ENCODE assay signal across 12 cellular contexts in the genomic region with DNA sequence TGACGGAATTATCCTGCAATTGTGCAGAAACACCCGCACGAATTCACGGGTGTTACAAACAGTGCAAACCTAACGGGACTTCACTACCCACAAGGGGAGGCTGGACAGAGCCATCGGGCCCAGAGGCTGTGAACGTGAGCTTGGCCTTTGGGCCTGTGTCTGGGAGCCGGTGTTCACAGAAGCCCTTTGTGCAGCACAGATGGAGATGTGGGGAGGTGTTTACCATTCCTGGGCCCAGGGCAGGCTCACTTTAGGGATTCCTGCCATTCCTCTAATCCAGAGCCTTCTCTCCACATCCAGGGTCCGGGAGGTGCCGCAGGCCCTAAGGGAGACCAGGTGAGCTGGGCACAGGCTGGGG. TPM values are rescaled to one million over a fixed set of nuclear protein-coding genes. Genes with fewer than 3 reads are reported as not detected.
DNase-seq lines count a peak whose midpoint lies in the region; ATAC-seq and TF ChIP-seq lines count a peak whose summit lies in the region.
"Had no signal": no experiment of that assay in that cellular context is flagged by ENCODE, and none has a peak within 500 bp of the region (broad histone marks: within the 10 kb centered on the region; RNA-seq: fewer than 3 reads in every experiment).

No MANE protein-coding gene starts in this region.

- intact Hi-C loops in sigmoid colon (cut with DNase I): no loop called here

- 27 to 75% methylated on average over 10 of the region's 10 CpGs for WGBS in sigmoid colon, 2 donors

- H3K9me3 ChIP-seq in SK-N-MC (ENCODE audit: low read depth, low read length) (no peaks in the 10 kb centered on the region), sigmoid colon (no peaks in the 10 kb centered on the region)
- H3K9me3 ChIP-seq: Peyer's patch had no signal

- H3K36me3 ChIP-seq in SK-N-MC (ENCODE audit: insufficient read depth, low read length) (no peaks in the 10 kb centered on the region; the same call in 1 of the 2 replicates), sigmoid colon (no peaks in the 10 kb centered on the region)
- H3K36me3 ChIP-seq: Peyer's patch had no signal

- H3K9ac ChIP-seq in SK-N-MC (ENCODE audit: insufficient read length): peak overlapping the region; percentile 41

- DNase-seq in GM13976 (ENCODE audit: low spot score) (peak; percentile 28), SK-N-MC (ENCODE audit: low read depth, low spot score) (no peak), islet precursor cell (peak; percentile 78), sigmoid colon (no peak), NCI-H146 treated with DMSO at 0.1 percent for 48 hours (lab: John Stamatoyannopoulos, UW; ENCODE audit: unreplicated experiment) (no peak), NCI-H82 (lab: John Stamatoyannopoulos, UW) (no peak), HCEC 1CT (no peak)
- DNase-seq: activated CD4-positive, alpha-beta memory T cell treated with anti-CD3 and anti-CD28 coated beads, Interleukin-2, amount 10 ng/mL, durations not matched to agents 7 days and 5 days; activated gamma-delta T cell treated with Interleukin-2 at 50 U/mL for 16 hours; stimulated activated naive CD8-positive, alpha-beta T cell treated with anti-CD3 and anti-CD28 coated beads, Interleukin-15, amount 100 ng/mL, for 72 hours had no signal

- no peak for TF ChIP-seq CTCF in GM13976 (IDR thresholded peaks at IDR 0.05; ENCODE audit: borderline replicate concordance, control extremely low read depth, extremely low read depth, insufficient read depth, missing control alignments)
- TF ChIP-seq CTCF in sigmoid colon (IDR thresholded peaks at IDR 0.05): no peak

- H3K27ac ChIP-seq in SK-N-MC: peak overlapping the region; percentile 67
- H3K27ac ChIP-seq in sigmoid colon: peak overlapping the region; percentile 6 to 56 (median 41)

- TF ChIP-seq POLR2A in sigmoid colon (IDR thresholded peaks at IDR 0.05): no peak

- H3K4me3 ChIP-seq in SK-N-MC: peak overlapping the region; percentile 66
- no peak overlapping the region for H3K4me3 ChIP-seq in sigmoid colon

- no peak for ATAC-seq in HG03039 (IDR thresholded peaks at IDR 0.05; ENCODE audit: unreplicated experiment)
- ATAC-seq: stimulated activated naive CD8-positive, alpha-beta T cell treated with anti-CD3 and anti-CD28 coated beads, Interleukin-15, amount 100 ng/mL, for 72 hours had no signal

- no peak for TF ChIP-seq EP300 in sigmoid colon (IDR thresholded peaks at IDR 0.05)

- peaks cover 0 to 6% (median 0%) of the 10 kb centered on the region in 3 donors for H3K27me3 ChIP-seq in sigmoid colon
- H3K27me3 ChIP-seq: Peyer's patch had no signal

- H3K4me1 ChIP-seq in sigmoid colon: peaks cover 0 to 23% (median 15%) of the 10 kb centered on the region in 4 donors

- in situ Hi-C loops in GM13976 (cut with MboI; ENCODE audit: low sequenced_read_pairs, unreplicated experiment): no loop called here

RNA-seq across cellular contexts. Expression of a gene that starts 15.0 kb away (rescaled TPM):
- total RNA-seq in sigmoid colon: 10 to 100 TPM in 2 of 4 donors, 1 to 10 TPM in 2; 3.5 to 20.8 (median 10.8) TPM
- polyA plus RNA-seq in sigmoid colon: 1 to 10 TPM; 1.8 to 5.8 (median 4.4) TPM
- total RNA-seq: activated CD4-positive, alpha-beta memory T cell treated with anti-CD3 and anti-CD28 coated beads, Interleukin-2, amount 10 ng/mL, durations not matched to agents 7 days and 5 days had no signal

RNA-seq across cellular contexts. Expression of a gene that starts 27.2 kb away (rescaled TPM):
- 10 to 100 TPM; 44.7 to 61.5 (median 48.6) TPM for total RNA-seq in sigmoid colon
- 10 to 100 TPM; 22.2 to 64.8 (median 43.7) TPM for polyA plus RNA-seq in sigmoid colon

RNA-seq across cellular contexts. Expression of a gene that starts 29.8 kb away (rescaled TPM):
- total RNA-seq in sigmoid colon: 10 to 100 TPM in 2 of 4 donors, 1 to 10 TPM in 2; 8.1 to 16.9 (median 12.1) TPM
- polyA plus RNA-seq in sigmoid colon: 1 to 10 TPM; 2.3 to 7.8 (median 3.8) TPM

RNA-seq across cellular contexts. Expression of a gene that starts 35.6 kb away (rescaled TPM):
- total RNA-seq in sigmoid colon: 10 to 100 TPM in 3 of 4 donors, 1 to 10 TPM in 1; 7.1 to 16.0 (median 12.4) TPM
- 10 to 100 TPM in 2 of 3 donors, 1 to 10 TPM in 1; 8.1 to 11.2 (median 10.2) TPM for polyA plus RNA-seq in sigmoid colon

Comparison
In these comparisons a context has a peak if more than half of its experiments do, and no peak if none do; other contexts are left out.
1. DNase-seq: peak in GM13976 (single experiment) and islet precursor cell (single experiment); none in SK-N-MC (single experiment), sigmoid colon (single experiment), NCI-H146 treated with DMSO at 0.1 percent for 48 hours (single experiment), NCI-H82 (single experiment) and HCEC 1CT (single experiment).